Comparison of ENCODE assay signal across 26 cellular contexts in genomic region chr17:5262417-5262816, GRCh38. TPM values are rescaled to one million over a fixed set of nuclear protein-coding genes. Genes with fewer than 3 reads are reported as not detected.
"Had no signal": no experiment of that assay in that cellular context is flagged by ENCODE, and none has a peak within 500 bp of the region (broad histone marks: within the 10 kb centered on the region; RNA-seq: fewer than 3 reads in every experiment).

No MANE protein-coding gene starts in this region.

- H3K27me3 Mint-ChIP-seq: activated naive CD4-positive, alpha-beta T cell treated with anti-CD3 and anti-CD28 coated beads, Interleukin-2, amount 50 U/mL, for 24 hours; central memory CD8-positive, alpha-beta T cell; dendritic cell treated with granulocyte-macrophage colony-stimulating factor and Interleukin-4, amounts not matched to agents 40 ng/mL and 50 ng/mL, for 4 days had no signal

- H3K36me3 Mint-ChIP-seq: activated naive CD4-positive, alpha-beta T cell treated with anti-CD3 and anti-CD28 coated beads, Interleukin-2, amount 50 U/mL, for 24 hours; natural killer cell had no signal

- H3K27ac ChIP-seq: esophagus muscularis mucosa, foreskin keratinocyte, left lung, lower lobe of right lung, right lobe of liver, upper lobe of left lung, vagina had no signal

- H3K4me3 ChIP-seq: esophagus muscularis mucosa, left lung, lower lobe of right lung, right lobe of liver, upper lobe of left lung, vagina had no signal

- DNase-seq: activated CD4-positive, alpha-beta T cell treated with anti-CD3 and anti-CD28 coated beads for 48 hours; activated CD4-positive, alpha-beta T cell treated with anti-CD3 and anti-CD28 coated beads, Interleukin-2, amount 50 U/mL, for 48 hours; activated CD8-positive, alpha-beta memory T cell treated with anti-CD3 and anti-CD28 coated beads, Interleukin-2, amount 50 U/mL, for 4 hours; activated T-cell treated with anti-CD3 and anti-CD28 coated beads, Interleukin-2, amount 50 U/mL, for 4 hours; endodermal cell; foreskin keratinocyte; kidney glomerular epithelial cell; left lung; lower lobe of right lung; mesenchymal stem cell; natural killer cell; right lobe of liver; stimulated activated CD4-positive, alpha-beta T cell treated with anti-CD3 and anti-CD28 coated beads, Interleukin-2, amount 100 ng/mL, for 48 hours; stimulated activated naive CD8-positive, alpha-beta T cell treated with anti-CD3 and anti-CD28 coated beads, Interleukin-15, Interleukin-2, amounts not matched to agents 100 U/mL and 50 U/mL, for 24 hours; upper lobe of left lung had no signal

- H3K27ac Mint-ChIP-seq: activated naive CD4-positive, alpha-beta T cell treated with anti-CD3 and anti-CD28 coated beads, Interleukin-2, amount 50 U/mL, for 24 hours; activated T-helper 2 cell treated with anti-CD3 and anti-CD28 coated beads, Interferon-gamma antibody, Interleukin-2, Interleukin-4, amounts not matched to agents 10 μg/mL and 5 μg/mL and 100 μg/mL, durations not matched to agents 14 hours and 24 hours and 36 hours; dendritic cell treated with granulocyte-macrophage colony-stimulating factor and Interleukin-4, amounts not matched to agents 40 ng/mL and 50 ng/mL, for 4 days; endodermal cell; natural killer cell had no signal

- H3K27me3 ChIP-seq: esophagus muscularis mucosa, foreskin keratinocyte, left lung, right lobe of liver, upper lobe of left lung, vagina had no signal

- H3K36me3 ChIP-seq: esophagus muscularis mucosa, left lung, lower lobe of right lung, right lobe of liver, upper lobe of left lung, vagina had no signal

- ATAC-seq: activated CD4-positive, CD25-positive, alpha-beta regulatory T cell treated with anti-CD3 and anti-CD28 coated beads, Interleukin-2, amount 50 U/mL, for 24 hours; activated T-cell treated with anti-CD3 and anti-CD28 coated beads, Interleukin-2, amount 50 U/mL, for 4 hours; foreskin keratinocyte; left lung; lower lobe of right lung; natural killer cell; right lobe of liver; stimulated activated naive CD8-positive, alpha-beta T cell treated with anti-CD3 and anti-CD28 coated beads, Interleukin-15, Interleukin-2, amounts not matched to agents 100 U/mL and 50 U/mL, for 24 hours had no signal

- H3K9me3 ChIP-seq: esophagus muscularis mucosa, left lung, lower lobe of right lung, right lobe of liver, upper lobe of left lung, vagina had no signal

- H3K4me1 Mint-ChIP-seq: activated naive CD4-positive, alpha-beta T cell treated with anti-CD3 and anti-CD28 coated beads, Interleukin-2, amount 50 U/mL, for 24 hours; central memory CD8-positive, alpha-beta T cell; endodermal cell; natural killer cell had no signal

- H3K4me3 Mint-ChIP-seq: activated naive CD4-positive, alpha-beta T cell treated with anti-CD3 and anti-CD28 coated beads, Interleukin-2, amount 50 U/mL, for 24 hours; activated T-cell treated with anti-CD3 and anti-CD28 coated beads, Interleukin-2, amount 50 U/mL, for 4 hours; central memory CD8-positive, alpha-beta T cell; dendritic cell treated with granulocyte-macrophage colony-stimulating factor and Interleukin-4, amounts not matched to agents 40 ng/mL and 50 ng/mL, for 4 days; endodermal cell; natural killer cell had no signal

- H3K4me1 ChIP-seq: esophagus muscularis mucosa, foreskin keratinocyte, left lung, lower lobe of right lung, right lobe of liver, upper lobe of left lung, vagina had no signal

- H3K9me3 Mint-ChIP-seq: activated naive CD4-positive, alpha-beta T cell treated with anti-CD3 and anti-CD28 coated beads, Interleukin-2, amount 50 U/mL, for 24 hours; activated T-cell treated with anti-CD3 and anti-CD28 coated beads, Interleukin-2, amount 50 U/mL, for 4 hours; activated T-helper 2 cell treated with anti-CD3 and anti-CD28 coated beads, Interferon-gamma antibody, Interleukin-2, Interleukin-4, amounts not matched to agents 10 μg/mL and 5 μg/mL and 100 μg/mL, durations not matched to agents 14 hours and 24 hours and 36 hours; central memory CD8-positive, alpha-beta T cell; dendritic cell treated with granulocyte-macrophage colony-stimulating factor and Interleukin-4, amounts not matched to agents 40 ng/mL and 50 ng/mL, for 4 days; endodermal cell; natural killer cell had no signal

RNA-seq across cellular contexts. Expression of gene SCIMP, which starts 27.8 kb away (rescaled TPM):
- total RNA-seq: activated T-helper 2 cell treated with anti-CD3 and anti-CD28 coated beads, Interferon-gamma antibody, Interleukin-2, Interleukin-4, amounts not matched to agents 10 μg/mL and 5 μg/mL and 100 μg/mL, durations not matched to agents 14 hours and 24 hours and 36 hours; bronchial epithelial cell; endodermal cell; foreskin keratinocyte; glomerular endothelial cell; renal cortical epithelial cell; T-helper 1 cell treated with Interleukin-12 subunit alpha and Interleukin-12 subunit beta and Interleukin-4 antibody, amounts not matched to agents 30 ng/mL and 1 ng/mL, for 36 hours had no signal
- polyA plus RNA-seq: foreskin keratinocyte had no signal
